Comparison of ENCODE assay signal across 1 cellular context in the genomic region with DNA sequence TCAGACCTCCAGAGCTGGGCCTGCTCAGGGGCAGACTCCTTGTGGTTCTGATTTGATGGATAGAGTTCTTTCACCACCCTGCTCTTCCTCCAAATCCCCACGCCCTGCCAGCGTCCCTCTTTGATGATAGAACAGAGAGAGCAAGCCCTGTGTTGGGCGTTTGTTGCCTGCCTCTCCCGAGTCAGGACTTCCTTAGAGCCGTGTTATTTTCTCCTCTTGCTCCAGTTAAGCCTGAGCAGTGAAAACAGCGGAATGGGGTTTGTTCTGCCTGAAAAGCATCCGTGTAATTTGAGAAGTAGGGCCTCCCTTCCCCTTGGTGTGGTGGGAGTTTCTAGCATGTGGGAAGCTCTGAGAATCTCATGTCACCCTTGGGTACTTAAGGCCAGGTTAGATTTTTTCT.
TF ChIP-seq lines count a peak whose summit lies in the region.

No MANE protein-coding gene starts in this region.

TF ChIP-seq in IMR-90, 13 proteins besides CTCF, POLR2A, EP300 and RAD21:
- no peak for TF ChIP-seq FOS (IDR thresholded peaks at IDR 0.05; ENCODE audit: low read depth, low read length)
- TF ChIP-seq MXI1 (IDR thresholded peaks at IDR 0.05; ENCODE audit: borderline replicate concordance, low read depth, low read length): no peak
- TF ChIP-seq RCOR1 (IDR thresholded peaks at IDR 0.05; ENCODE audit: insufficient replicate concordance, low read length): no peak
- no peak for TF ChIP-seq NFE2L2 (IDR thresholded peaks at IDR 0.05; ENCODE audit: low read depth, low read length)
- TF ChIP-seq, protein P1, sequence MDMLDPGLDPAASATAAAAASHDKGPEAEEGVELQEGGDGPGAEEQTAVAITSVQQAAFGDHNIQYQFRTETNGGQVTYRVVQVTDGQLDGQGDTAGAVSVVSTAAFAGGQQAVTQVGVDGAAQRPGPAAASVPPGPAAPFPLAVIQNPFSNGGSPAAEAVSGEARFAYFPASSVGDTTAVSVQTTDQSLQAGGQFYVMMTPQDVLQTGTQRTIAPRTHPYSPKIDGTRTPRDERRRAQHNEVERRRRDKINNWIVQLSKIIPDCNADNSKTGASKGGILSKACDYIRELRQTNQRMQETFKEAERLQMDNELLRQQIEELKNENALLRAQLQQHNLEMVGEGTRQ (IDR thresholded peaks at IDR 0.05; ENCODE audit: low read depth, low read length): no peak
- TF ChIP-seq, protein P2, sequence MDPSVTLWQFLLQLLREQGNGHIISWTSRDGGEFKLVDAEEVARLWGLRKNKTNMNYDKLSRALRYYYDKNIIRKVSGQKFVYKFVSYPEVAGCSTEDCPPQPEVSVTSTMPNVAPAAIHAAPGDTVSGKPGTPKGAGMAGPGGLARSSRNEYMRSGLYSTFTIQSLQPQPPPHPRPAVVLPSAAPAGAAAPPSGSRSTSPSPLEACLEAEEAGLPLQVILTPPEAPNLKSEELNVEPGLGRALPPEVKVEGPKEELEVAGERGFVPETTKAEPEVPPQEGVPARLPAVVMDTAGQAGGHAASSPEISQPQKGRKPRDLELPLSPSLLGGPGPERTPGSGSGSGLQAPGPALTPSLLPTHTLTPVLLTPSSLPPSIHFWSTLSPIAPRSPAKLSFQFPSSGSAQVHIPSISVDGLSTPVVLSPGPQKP (IDR thresholded peaks at IDR 0.05; ENCODE audit: borderline replicate concordance, low read depth, low read length): no peak
- no peak for TF ChIP-seq MAZ (IDR thresholded peaks at IDR 0.05; ENCODE audit: borderline replicate concordance, low read depth, low read length)
- TF ChIP-seq BHLHE40 (IDR thresholded peaks at IDR 0.05; ENCODE audit: low read depth, low read length): no peak
- TF ChIP-seq CEBPB (IDR thresholded peaks at IDR 0.05; ENCODE audit: low read depth, low read length): no peak
